In genomic region chr13:40553356-40553755, GRCh38 we compare ENCODE assay signal across 32 cellular contexts.
DNase-seq lines count a peak whose midpoint lies in the region; ATAC-seq and TF ChIP-seq lines count a peak whose summit lies in the region.
"Had no signal": no experiment of that assay in that cellular context is flagged by ENCODE, and none has a peak within 500 bp of the region (broad histone marks: within the 10 kb centered on the region; RNA-seq: fewer than 3 reads in every experiment).

No MANE protein-coding gene starts in this region.

- H3K9me3 Mint-ChIP-seq in activated naive CD4-positive, alpha-beta T cell treated with anti-CD3 and anti-CD28 coated beads for 36 hours = no peaks in the 10 kb centered on the region
- no peaks in the 10 kb centered on the region for H3K9me3 Mint-ChIP-seq in activated naive CD4-positive, alpha-beta T cell treated with anti-CD3 and anti-CD28 coated beads, Interleukin-2, amount 10 ng/mL, durations not matched to agents 7 days and 5 days
- no peaks in the 10 kb centered on the region for H3K9me3 Mint-ChIP-seq in endothelial cell (ENCODE audit: unreplicated experiment)
- no peaks in the 10 kb centered on the region for H3K9me3 Mint-ChIP-seq in stimulated activated effector memory CD8-positive, alpha-beta T cell treated with anti-CD3 and anti-CD28 coated beads, Interleukin-12 subunit alpha, Interleukin-12 subunit beta, amount 100 ng/mL, for 72 hours
- H3K9me3 Mint-ChIP-seq: activated CD4-positive, alpha-beta memory T cell treated with anti-CD3 and anti-CD28 coated beads, Interleukin-2, amount 10 ng/mL, durations not matched to agents 7 days and 5 days; neural progenitor cell; T-helper 1 cell treated with Interleukin-12 subunit alpha and Interleukin-12 subunit beta and Interleukin-4 antibody, amounts not matched to agents 30 μg/mL and 1 μg/mL, for 36 hours had no signal

- H3K4me1 Mint-ChIP-seq in activated naive CD4-positive, alpha-beta T cell treated with anti-CD3 and anti-CD28 coated beads for 36 hours (ENCODE audit: low read depth) = peaks cover 64% of the 10 kb centered on the region
- peaks cover 11% of the 10 kb centered on the region for H3K4me1 Mint-ChIP-seq in activated naive CD4-positive, alpha-beta T cell treated with anti-CD3 and anti-CD28 coated beads, Interleukin-2, amount 10 ng/mL, durations not matched to agents 7 days and 5 days
- H3K4me1 Mint-ChIP-seq in T-helper 17 cell (peaks cover 31% of the 10 kb centered on the region), endothelial cell (ENCODE audit: unreplicated experiment) (peaks cover 51% of the 10 kb centered on the region)
- H3K4me1 Mint-ChIP-seq in stimulated activated effector memory CD8-positive, alpha-beta T cell treated with anti-CD3 and anti-CD28 coated beads, Interleukin-12 subunit alpha, Interleukin-12 subunit beta, amount 100 ng/mL, for 72 hours = peaks cover 20% of the 10 kb centered on the region
- H3K4me1 Mint-ChIP-seq: activated CD4-positive, alpha-beta memory T cell treated with anti-CD3 and anti-CD28 coated beads, Interleukin-2, amount 10 ng/mL, durations not matched to agents 7 days and 5 days; neural progenitor cell had no signal

- no peaks in the 10 kb centered on the region for H3K27me3 Mint-ChIP-seq in activated naive CD4-positive, alpha-beta T cell treated with anti-CD3 and anti-CD28 coated beads for 36 hours (ENCODE audit: low read depth)
- no peaks in the 10 kb centered on the region for H3K27me3 Mint-ChIP-seq in activated naive CD4-positive, alpha-beta T cell treated with anti-CD3 and anti-CD28 coated beads, Interleukin-2, amount 10 ng/mL, durations not matched to agents 7 days and 5 days
- no peaks in the 10 kb centered on the region for H3K27me3 Mint-ChIP-seq in T-helper 17 cell
- peaks cover 10% of the 10 kb centered on the region for H3K27me3 Mint-ChIP-seq in endothelial cell (ENCODE audit: unreplicated experiment)
- H3K27me3 Mint-ChIP-seq: activated CD4-positive, alpha-beta memory T cell treated with anti-CD3 and anti-CD28 coated beads, Interleukin-2, amount 10 ng/mL, durations not matched to agents 7 days and 5 days had no signal

- no peak for ATAC-seq in T-helper 17 cell
- no peak for ATAC-seq in stimulated activated effector memory CD8-positive, alpha-beta T cell treated with anti-CD3 and anti-CD28 coated beads, Interleukin-12 subunit alpha, Interleukin-12 subunit beta, amount 100 ng/mL, for 72 hours
- no peak for ATAC-seq in left colon
- ATAC-seq: activated CD4-positive, CD25-positive, alpha-beta regulatory T cell treated with anti-CD3 and anti-CD28 coated beads, Interleukin-2, amount 50 U/mL, for 24 hours; HCT116; left lung; PC-3 had no signal

- no peak for TF ChIP-seq CTCF in endothelial cell (IDR thresholded peaks at IDR 0.05; ENCODE audit: unreplicated experiment)

- CTCF ChIA-PET in activated naive CD4-positive, alpha-beta T cell treated with anti-CD3 and anti-CD28 coated beads for 36 hours (lab: Charles Lee) = no interaction called here
- CTCF ChIA-PET in activated naive CD4-positive, alpha-beta T cell treated with anti-CD3 and anti-CD28 coated beads, Interleukin-2, amount 10 ng/mL, durations not matched to agents 7 days and 5 days (lab: Charles Lee) = no interaction called here

- H3K36me3 Mint-ChIP-seq in activated naive CD4-positive, alpha-beta T cell treated with anti-CD3 and anti-CD28 coated beads for 36 hours (ENCODE audit: low read depth) = peaks cover 13% of the 10 kb centered on the region
- H3K36me3 Mint-ChIP-seq in activated naive CD4-positive, alpha-beta T cell treated with anti-CD3 and anti-CD28 coated beads, Interleukin-2, amount 10 ng/mL, durations not matched to agents 7 days and 5 days = peaks cover 36% of the 10 kb centered on the region
- no peaks in the 10 kb centered on the region for H3K36me3 Mint-ChIP-seq in T-helper 17 cell (ENCODE audit: low read depth)
- peaks cover 22% of the 10 kb centered on the region for H3K36me3 Mint-ChIP-seq in endothelial cell (ENCODE audit: low read depth, unreplicated experiment)
- peaks cover 31% of the 10 kb centered on the region for H3K36me3 Mint-ChIP-seq in stimulated activated effector memory CD8-positive, alpha-beta T cell treated with anti-CD3 and anti-CD28 coated beads, Interleukin-12 subunit alpha, Interleukin-12 subunit beta, amount 100 ng/mL, for 72 hours

- H3K9me3 ChIP-seq in T-helper 17 cell (ENCODE audit: control insufficient read depth, low read length, poor library complexity, severe bottlenecking) = no peaks in the 10 kb centered on the region
- H3K9me3 ChIP-seq: BE2C, left lung, spleen, stomach, uterus had no signal

- DNase-seq in activated naive CD4-positive, alpha-beta T cell treated with anti-CD3 and anti-CD28 coated beads for 36 hours = no peak
- DNase-seq in activated naive CD4-positive, alpha-beta T cell treated with anti-CD3 and anti-CD28 coated beads, Interleukin-2, amount 10 ng/mL, durations not matched to agents 7 days and 5 days = no peak
- no peak for DNase-seq in T-helper 17 cell
- DNase-seq in endothelial cell (ENCODE audit: low spot score) = no peak
- no peak for DNase-seq in stimulated activated effector memory CD8-positive, alpha-beta T cell treated with anti-CD3 and anti-CD28 coated beads, Interleukin-12 subunit alpha, Interleukin-12 subunit beta, amount 100 ng/mL, for 72 hours (ENCODE audit: low spot score in 2 of 2)
- DNase-seq in MV-4-11 (lab: John Stamatoyannopoulos, UW) = no peak
- no peak for DNase-seq in left colon
- no peak for DNase-seq in AG08396 (ENCODE audit: low spot score)
- DNase-seq: activated CD4-positive, alpha-beta memory T cell treated with anti-CD3 and anti-CD28 coated beads, Interleukin-2, amount 10 ng/mL, durations not matched to agents 7 days and 5 days; activated gamma-delta T cell treated with Interleukin-2 at 50 U/mL for 16 hours; amygdala; BE2C; DND-41; effector CD8-positive, alpha-beta T cell; erythroblast; glutamatergic neuron; Kasumi-1; left lung; NCI-H1417 treated with DMSO at 0.1 percent for 48 hours; NCI-H2029 treated with DMSO at 0.1 percent for 48 hours; NCI-H2227 treated with DMSO at 0.1 percent for 48 hours; NCI-H526 treated with DMSO at 0.1 percent for 48 hours; PC-3; spleen; stimulated activated CD4-positive, alpha-beta T cell treated with anti-CD3 and anti-CD28 coated beads, Interleukin-2, amount 100 ng/mL, for 24 hours; stimulated activated CD8-positive, alpha-beta memory T cell treated with anti-CD3 and anti-CD28 coated beads, Interleukin-4, amount 100 ng/mL, for 48 hours; stomach; uterus had no signal

- H3K4me3 Mint-ChIP-seq in activated naive CD4-positive, alpha-beta T cell treated with anti-CD3 and anti-CD28 coated beads for 36 hours = no peak overlapping the region
- H3K4me3 Mint-ChIP-seq in activated naive CD4-positive, alpha-beta T cell treated with anti-CD3 and anti-CD28 coated beads, Interleukin-2, amount 10 ng/mL, durations not matched to agents 7 days and 5 days = no peak overlapping the region
- H3K4me3 Mint-ChIP-seq in T-helper 17 cell = no peak overlapping the region
- no peak overlapping the region for H3K4me3 Mint-ChIP-seq in endothelial cell (ENCODE audit: unreplicated experiment)
- no peak overlapping the region for H3K4me3 Mint-ChIP-seq in stimulated activated effector memory CD8-positive, alpha-beta T cell treated with anti-CD3 and anti-CD28 coated beads, Interleukin-12 subunit alpha, Interleukin-12 subunit beta, amount 100 ng/mL, for 72 hours
- H3K4me3 Mint-ChIP-seq: activated CD4-positive, alpha-beta memory T cell treated with anti-CD3 and anti-CD28 coated beads, Interleukin-2, amount 10 ng/mL, durations not matched to agents 7 days and 5 days; neural progenitor cell; T-helper 1 cell treated with Interleukin-12 subunit alpha and Interleukin-12 subunit beta and Interleukin-4 antibody, amounts not matched to agents 30 μg/mL and 1 μg/mL, for 36 hours had no signal

- H3K27ac Mint-ChIP-seq in activated naive CD4-positive, alpha-beta T cell treated with anti-CD3 and anti-CD28 coated beads for 36 hours = peak overlapping the region; percentile 36
- no peak overlapping the region for H3K27ac Mint-ChIP-seq in activated naive CD4-positive, alpha-beta T cell treated with anti-CD3 and anti-CD28 coated beads, Interleukin-2, amount 10 ng/mL, durations not matched to agents 7 days and 5 days
- H3K27ac Mint-ChIP-seq in T-helper 17 cell = peak overlapping the region; percentile 68
- peak overlapping the region; percentile 27 for H3K27ac Mint-ChIP-seq in endothelial cell (ENCODE audit: unreplicated experiment)
- H3K27ac Mint-ChIP-seq in stimulated activated effector memory CD8-positive, alpha-beta T cell treated with anti-CD3 and anti-CD28 coated beads, Interleukin-12 subunit alpha, Interleukin-12 subunit beta, amount 100 ng/mL, for 72 hours = peak overlapping the region; percentile 41
- H3K27ac Mint-ChIP-seq: activated CD4-positive, alpha-beta memory T cell treated with anti-CD3 and anti-CD28 coated beads, Interleukin-2, amount 10 ng/mL, durations not matched to agents 7 days and 5 days; neural progenitor cell had no signal

- intact Hi-C loops in activated naive CD4-positive, alpha-beta T cell treated with anti-CD3 and anti-CD28 coated beads for 36 hours (cut with micrococcal nuclease) = no loop called here
- intact Hi-C loops in left colon (cut with DNase I, micrococcal nuclease) = no loop called here
